In genomic region chr3:128480717-128481437, GRCh38 we compare ENCODE assay signal across 28 cellular contexts. TPM values are rescaled to one million over a fixed set of nuclear protein-coding genes. Genes with fewer than 3 reads are reported as not detected.
DNase-seq lines count a peak whose midpoint lies in the region; ATAC-seq, FAIRE-seq and TF ChIP-seq lines count a peak whose summit lies in the region.
"Had no signal": no experiment of that assay in that cellular context is flagged by ENCODE, and none has a peak within 500 bp of the region (broad histone marks: within the 10 kb centered on the region; RNA-seq: fewer than 3 reads in every experiment).

No MANE protein-coding gene starts in this region.

- no peak overlapping the region for H3K56ac ChIP-seq in H1 (replicated peaks; ENCODE audit: insufficient read length, low read depth, low read length)

- H4K20me1 ChIP-seq in H1 (replicated peaks in 1 of 2; ENCODE audit: control insufficient read depth in 1 of 2, insufficient read depth in 2 of 2, low read length in 2 of 2), result peaks cover 18% of the 10 kb centered on the region in 2 experiments

- no peak overlapping the region for H2AFZ ChIP-seq in H1 (ENCODE audit: low read length)

- peak overlapping the region; percentile 43 to 63; a peak in 3 of 4 replicates for H3K4me2 ChIP-seq in H1 (ENCODE audit: insufficient read depth in 1 of 2, low read depth in 2 of 2, low read length in 2 of 2)
- H3K4me2 ChIP-seq: KMS-11 had no signal

- ATAC-seq in HG03342 (IDR thresholded peaks at IDR 0.05; ENCODE audit: unreplicated experiment), result no peak
- ATAC-seq: activated CD8-positive, alpha-beta memory T cell treated with anti-CD3 and anti-CD28 coated beads, Interleukin-2, amount 10 ng/mL, durations not matched to agents 7 days and 5 days; activated T-cell treated with anti-CD3 and anti-CD28 coated beads, Interleukin-2, amount 50 U/mL, for 72 hours; left colon; naive thymus-derived CD8-positive, alpha-beta T cell had no signal

- TF ChIP-seq EP300 in H1 (IDR thresholded peaks at IDR 0.05; ENCODE audit: borderline replicate concordance in 1 of 2, low read depth in 2 of 2, low read length in 2 of 2), result no peak
- TF ChIP-seq EP300 in stomach (IDR thresholded peaks at IDR 0.05), result no peak

- TF ChIP-seq POLR2A in H1 (IDR thresholded peaks at IDR 0.05; ENCODE audit: control extremely low read depth in 1 of 2, low read depth in 2 of 2, low read length in 2 of 2) (no peak), stomach (IDR thresholded peaks at IDR 0.05) (no peak)

- H3K4me3 ChIP-seq in H7 (ENCODE audit: insufficient read depth, low read depth, low read length) (no peak overlapping the region), H1 (ENCODE audit: extremely low read depth in 1 of 4, insufficient read depth in 2 of 4, low read depth in 3 of 4, low read length in 4 of 4) (peak overlapping the region in 1 of 4 experiments; percentile 6; a peak in 1 of 8 replicates), kidney (ENCODE audit: low read length in 2 of 2) (no peak overlapping the region), stomach (no peak overlapping the region)
- H3K4me3 ChIP-seq: upper lobe of right lung had no signal

- CTCF ChIA-PET in H1 (lab: Charles Lee; ENCODE audit: partially characterized antibody), result interaction anchor here (0.8 to 7.9 kb wide), 13 partner anchors 9 to 104 kb away, joined by 3 to 42 read pairs (median 8); partner anchors contain the start of gene GATA2

- peaks cover 91% of the 10 kb centered on the region for H3K27me3 ChIP-seq in H7 (ENCODE audit: control insufficient read depth, insufficient read depth, low read length)
- H3K27me3 ChIP-seq in H1 (replicated peaks in 1 of 4; ENCODE audit: control insufficient read depth in 3 of 4, extremely low read depth in 1 of 4, insufficient read depth in 3 of 4, low read length in 3 of 4), result peaks cover 86 to 100% (median 98%) of the 10 kb centered on the region in 4 experiments
- H3K27me3 ChIP-seq in stomach, result peaks cover 20 to 97% (median 78%) of the 10 kb centered on the region in 3 donors

- no peak overlapping the region for H4K91ac ChIP-seq in H1 (replicated peaks; ENCODE audit: insufficient read length, low read length)

- H3K23me2 ChIP-seq in H1 (ENCODE audit: low read depth, low read length), result peaks cover 3% of the 10 kb centered on the region; the same call in 1 of the 2 replicates

- H2BK12ac ChIP-seq in H1 (ENCODE audit: low read depth, low read length), result peak overlapping the region; percentile 7; the same call in 1 of the 2 replicates

- H2BK120ac ChIP-seq in H1 (replicated peaks; ENCODE audit: low read depth, low read length), result no peak overlapping the region

- 32% methylated on average over 27 of the region's 27 CpGs; no CpG with 5 or more reads in 1 of the 2 experiments for WGBS in H1 (ENCODE audit: extremely low coverage in 1 of 2, insufficient coverage in 1 of 2, insufficient read length in 1 of 2, insufficient replicate concordance in 2 of 2, low coverage in 1 of 2, low lambda C conversion rate in 2 of 2, missing lambda C conversion rate in 1 of 2), 2 experiments
- WGBS in stomach, 5 donors, result 50 to 64% (median 58%) methylated on average over 26 to 27 of the region's 27 CpGs

- H3K14ac ChIP-seq in H1 (ENCODE audit: insufficient read length), result no peak overlapping the region

- no peak overlapping the region for H2AK5ac ChIP-seq in H1 (ENCODE audit: low read depth, low read length)

- intact Hi-C loops in kidney (cut with DNase I) (no loop called here), stomach (cut with DNase I; ENCODE audit: low total_unique reads) (no loop called here)

- TF ChIP-seq CTCF in H1 (IDR thresholded peaks at IDR 0.05; ENCODE audit: control extremely low read depth in 1 of 3, insufficient read depth in 1 of 3, low read depth in 1 of 3, low read length in 3 of 3), result no peak
- TF ChIP-seq CTCF in kidney (IDR thresholded peaks at IDR 0.05; ENCODE audit: borderline replicate concordance, extremely low read depth, insufficient read depth), result no peak
- TF ChIP-seq CTCF in stomach (IDR thresholded peaks at IDR 0.05), result no peak

- no peaks in the 10 kb centered on the region for H3K36me3 ChIP-seq in H7 (replicated peaks; ENCODE audit: control insufficient read depth, insufficient read depth, low read length)
- no peaks in the 10 kb centered on the region for H3K36me3 ChIP-seq in H1 (ENCODE audit: control insufficient read depth in 2 of 4, insufficient read depth in 4 of 4, low read length in 3 of 4)
- H3K36me3 ChIP-seq in kidney (ENCODE audit: control insufficient read depth in 1 of 2, insufficient read depth in 2 of 2, low read length in 2 of 2), result peaks cover 0 to 3% of the 10 kb centered on the region in 2 donors
- H3K36me3 ChIP-seq in stomach, result no peaks in the 10 kb centered on the region
- H3K36me3 ChIP-seq: brain microvascular endothelial cell, upper lobe of right lung had no signal

- H3K9me3 ChIP-seq in H1 (ENCODE audit: insufficient read depth in 2 of 2, low read depth in 1 of 2, low read length in 1 of 2) (0 out of 4 replicates have a peak, but pooled peaks cover 0 to 3% of the 10 kb centered on the region in 2 experiments), kidney (ENCODE audit: control insufficient read depth in 1 of 2, low read length in 2 of 2) (no peaks in the 10 kb centered on the region), stomach (no peaks in the 10 kb centered on the region)
- H3K9me3 ChIP-seq: upper lobe of right lung had no signal

- POLR2A ChIA-PET in H1 (lab: Charles Lee; ENCODE audit: partially characterized antibody), result interaction anchor here (0.8 to 3.5 kb wide), 6 partner anchors 10 to 49 kb away, joined by 3 to 13 read pairs (median 5); partner anchors contain the start of gene GATA2

- H3K79me1 ChIP-seq in H1 (ENCODE audit: low read depth, low read length), result no peaks in the 10 kb centered on the region

- H2BK5ac ChIP-seq in H1 (ENCODE audit: low read depth, low read length), result no peak overlapping the region

- DNase-seq in H7 (peak; percentile 70), H1 (ENCODE audit: low read depth in 1 of 2, low spot score in 2 of 2) (no peak), kidney (peak; percentile 76), stomach (no peak), NCI-H524 treated with DMSO at 0.1 percent for 48 hours (lab: John Stamatoyannopoulos, UW) (no peak), NCI-H2227 treated with DMSO at 0.1 percent for 48 hours (lab: John Stamatoyannopoulos, UW) (no peak)
- no peak for DNase-seq in activated effector memory CD4-positive, alpha-beta T cell treated with anti-CD3 and anti-CD28 coated beads, Interleukin-2, amount 50 U/mL, for 16 hours
- DNase-seq: activated B cell treated with CpG ODN at 0.5 μM for 24 hours; activated CD8-positive, alpha-beta memory T cell treated with anti-CD3 and anti-CD28 coated beads, Interleukin-2, amount 10 ng/mL, durations not matched to agents 7 days and 5 days; activated naive CD4-positive, alpha-beta T cell treated with anti-CD3 and anti-CD28 coated beads for 36 hours; activated T-cell treated with anti-CD3 and anti-CD28 coated beads, Interleukin-2, amount 50 U/mL, for 72 hours; brain microvascular endothelial cell; effector CD8-positive, alpha-beta T cell; foreskin fibroblast; left colon; NCI-H1417 treated with DMSO at 0.1 percent for 48 hours; NCI-H2081 treated with DMSO at 0.1 percent for 48 hours; substantia nigra; upper lobe of right lung had no signal

- 0 out of 2 replicates have a peak overlapping the region, but pooled peaks have one; percentile 65 for H2BK15ac ChIP-seq in H1 (ENCODE audit: low read length)

- no peak overlapping the region for H3K18ac ChIP-seq in H1 (ENCODE audit: extremely low read depth, low read length)

- no peak overlapping the region for H4K8ac ChIP-seq in H1 (ENCODE audit: extremely low read depth, insufficient read depth, low read length)

- FAIRE-seq in H1 (lab: Jason Lieb, UNC) (no peak), kidney (lab: Jason Lieb, UNC) (no peak)
- FAIRE-seq: D721Med, GM18507 had no signal

- no peak for TF ChIP-seq RAD21 in H1 (IDR thresholded peaks at IDR 0.05 in 1 of 2, conservative IDR thresholded peaks at IDR 0.05 in 1 of 2; ENCODE audit: low read depth in 2 of 2, low read length in 2 of 2)

- H3K4me1 ChIP-seq in H1 (replicated peaks in 1 of 4; ENCODE audit: control insufficient read depth in 3 of 4, insufficient read depth in 4 of 4, low read length in 3 of 4) (peaks cover 8 to 47% (median 35%) of the 10 kb centered on the region in 4 experiments), kidney (ENCODE audit: control insufficient read depth in 1 of 2, insufficient read depth in 1 of 2, low read depth in 1 of 2, low read length in 2 of 2) (peaks cover 2 to 4% of the 10 kb centered on the region in 2 donors), stomach (peaks cover 0 to 31% (median 12%) of the 10 kb centered on the region in 4 donors)

- H2BK20ac ChIP-seq in H1 (ENCODE audit: low read length), result no peak overlapping the region

- H3K4ac ChIP-seq in H1 (replicated peaks; ENCODE audit: insufficient read length, low read depth, low read length), result no peak overlapping the region

- H3K27ac ChIP-seq in H1 (ENCODE audit: low read depth, low read length), result no peak overlapping the region
- peak overlapping the region; percentile 21 to 51 for H3K27ac ChIP-seq in kidney (ENCODE audit: low read depth in 2 of 2, low read length in 2 of 2)
- H3K27ac ChIP-seq in stomach, result peak overlapping the region in 3 of 5 donors; percentile 1 to 20 (median 17)
- H3K27ac ChIP-seq: brain microvascular endothelial cell, KMS-11, RWPE1, upper lobe of right lung had no signal

- no peaks in the 10 kb centered on the region for H3K79me2 ChIP-seq in H1 (ENCODE audit: control insufficient read depth in 1 of 2, insufficient read depth in 2 of 2, low read length in 2 of 2)

- H3K9ac ChIP-seq in H1 (replicated peaks in 1 of 4; ENCODE audit: extremely low read depth in 1 of 4, low read depth in 3 of 4, low read length in 3 of 4) (no peak overlapping the region), kidney (ENCODE audit: low read length in 2 of 2) (no peak overlapping the region)
- H3K9ac ChIP-seq: KMS-11 had no signal

- H3K23ac ChIP-seq in H1 (ENCODE audit: insufficient read length), result no peak overlapping the region

- no peak overlapping the region for H4K5ac ChIP-seq in H1 (ENCODE audit: insufficient read length, low read depth, low read length)

RNA-seq across cellular contexts. Expression of gene GATA2, which starts 12.1 kb away (rescaled TPM):
- total RNA-seq in H7 (2014; rRNA removed; shearing (Covaris generic)), result 3.9 and 5.4 TPM in 2 replicates
- 0.30 and 0.40 TPM in 2 replicates for total RNA-seq in H1 (2021; fragmentation: NEBNext Ultra II Directional; extraction: Animal tissue kit (Norgen Biotek cat#: 25700))
- 0.03 and 0.22 TPM in 2 replicates for polyA plus RNA-seq in H1 (2011; rRNA removed)
- 0.17 TPM for polyA plus RNA-seq in H1 (2011; cell fraction: cytosol; rRNA removed)
- polyA plus RNA-seq in H1 (2011; cell fraction: nucleus; rRNA removed), result 0.23 TPM
- 0.12 to 0.23 TPM in 2 of 4 replicates, not detected in the others for polyA plus RNA-seq in H1 (2012, experiment 1 of 2)
- 0.17 TPM for polyA plus RNA-seq in H1 (2012, experiment 2 of 2)
- polyA plus RNA-seq in H1 (2013, experiment 1 of 2), result 0.08 TPM
- polyA plus RNA-seq in H1 (2013, experiment 2 of 2), result 0.17 TPM
- 0.09 and 0.12 TPM in 2 replicates for polyA minus RNA-seq in H1 (2011; rRNA and poly(A)+ RNA removed)
- 2.0 TPM for polyA minus RNA-seq in H1 (2011; cell fraction: cytosol; rRNA and poly(A)+ RNA removed)
- polyA minus RNA-seq in H1 (2011; cell fraction: nucleus; rRNA and poly(A)+ RNA removed), result 0.40 TPM
- 31.4 TPM for total RNA-seq in kidney
- polyA plus RNA-seq in kidney (ENCODE audit: insufficient read depth, low read depth, low replicate concordance), result 22.9 TPM
- total RNA-seq in stomach, result 1 to 10 TPM; 2.6 to 9.1 (median 5.3) TPM
- polyA plus RNA-seq in stomach, result 1 to 10 TPM; 2.3 to 3.5 (median 3.3) TPM
- total RNA-seq: activated B cell treated with CpG ODN at 0.5 μM for 24 hours; naive thymus-derived CD8-positive, alpha-beta T cell had no signal
- polyA plus RNA-seq: naive thymus-derived CD8-positive, alpha-beta T cell had no signal

RNA-seq across cellular contexts. Expression of gene DNAJB8, which starts 14.2 kb away (rescaled TPM):
- not detected in 2 replicates for total RNA-seq in H7 (2014; rRNA removed; shearing (Covaris generic))
- total RNA-seq in H1 (2021; fragmentation: NEBNext Ultra II Directional; extraction: Animal tissue kit (Norgen Biotek cat#: 25700)), result not detected in 2 replicates
- polyA plus RNA-seq in H1 (2011; rRNA removed), result not detected in 2 replicates
- polyA plus RNA-seq in H1 (2011; cell fraction: cytosol; rRNA removed), result not detected
- not detected for polyA plus RNA-seq in H1 (2011; cell fraction: nucleus; rRNA removed)
- polyA plus RNA-seq in H1 (2012, experiment 1 of 2), result not detected in 4 replicates
- not detected for polyA plus RNA-seq in H1 (2012, experiment 2 of 2)
- not detected for polyA plus RNA-seq in H1 (2013, experiment 1 of 2)
- polyA plus RNA-seq in H1 (2013, experiment 2 of 2), result not detected
- polyA minus RNA-seq in H1 (2011; rRNA and poly(A)+ RNA removed), result not detected in 2 replicates
- not detected for polyA minus RNA-seq in H1 (2011; cell fraction: cytosol; rRNA and poly(A)+ RNA removed)
- not detected for polyA minus RNA-seq in H1 (2011; cell fraction: nucleus; rRNA and poly(A)+ RNA removed)
- total RNA-seq in kidney, result not detected
- polyA plus RNA-seq in kidney (ENCODE audit: insufficient read depth, low read depth, low replicate concordance), result not detected
- not detected for total RNA-seq in stomach
- not detected for polyA plus RNA-seq in stomach
- total RNA-seq: activated B cell treated with CpG ODN at 0.5 μM for 24 hours; activated CD8-positive, alpha-beta memory T cell treated with anti-CD3 and anti-CD28 coated beads, Interleukin-2, amount 10 ng/mL, durations not matched to agents 7 days and 5 days; activated naive CD4-positive, alpha-beta T cell treated with anti-CD3 and anti-CD28 coated beads for 36 hours; activated T-cell treated with anti-CD3 and anti-CD28 coated beads, Interleukin-2, amount 50 U/mL, for 72 hours; left colon; mesenteric fat pad; naive thymus-derived CD8-positive, alpha-beta T cell; omental fat pad; renal cortical epithelial cell; upper lobe of right lung had no signal
- polyA plus RNA-seq: naive thymus-derived CD8-positive, alpha-beta T cell had no signal

Comparison
In these comparisons a context has a peak if more than half of its experiments do, and no peak if none do; other contexts are left out.
1. DNase-seq: peak in H7 (single experiment) and kidney (single experiment); none in H1 (0 of 2), stomach (single experiment), activated effector memory CD4-positive, alpha-beta T cell treated with anti-CD3 and anti-CD28 coated beads, Interleukin-2, amount 50 U/mL, for 16 hours (single experiment), NCI-H524 treated with DMSO at 0.1 percent for 48 hours (single experiment) and NCI-H2227 treated with DMSO at 0.1 percent for 48 hours (single experiment).